Comparison of ENCODE assay signal across 8 cellular contexts in the genomic region with DNA sequence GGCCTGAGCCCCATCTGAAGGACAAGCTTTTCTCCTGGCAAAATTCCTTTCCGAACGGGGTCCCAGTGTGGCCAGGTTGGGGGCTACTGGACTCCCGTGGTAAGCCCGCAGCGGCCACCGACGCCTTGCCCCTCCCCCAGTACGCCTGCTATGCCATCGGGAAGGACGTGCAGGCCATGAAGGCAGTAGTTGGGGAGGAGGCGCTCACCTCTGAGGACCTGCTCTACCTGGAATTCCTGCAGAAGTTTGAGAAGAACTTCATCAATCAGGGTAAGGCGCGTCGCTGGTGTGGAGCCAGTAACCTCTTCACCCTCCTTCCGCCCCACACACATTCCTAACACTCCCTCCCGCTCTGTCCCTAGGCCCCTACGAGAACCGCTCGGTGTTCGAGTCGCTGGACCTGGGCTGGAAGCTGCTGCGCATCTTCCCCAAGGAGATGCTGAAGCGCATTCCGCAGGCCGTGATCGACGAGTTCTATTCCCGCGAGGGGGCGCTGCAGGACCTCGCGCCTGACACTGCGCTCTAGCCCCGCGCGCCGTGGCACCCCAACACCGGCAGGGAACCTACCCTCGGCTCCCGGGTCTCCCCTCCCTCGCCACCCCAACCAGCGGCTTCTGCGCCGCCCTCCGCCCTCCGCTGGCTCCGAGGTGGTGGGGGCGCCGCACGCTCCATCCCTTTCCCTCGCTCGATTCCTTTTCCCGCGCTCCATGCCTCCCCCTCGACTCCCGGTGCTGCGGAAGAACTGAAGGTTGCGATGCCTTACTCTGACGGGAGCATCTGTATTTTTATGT.
A peak's percentile ranks its signal among the peaks of the same experiment; 100 is the strongest.
DNase-seq lines count a peak whose midpoint lies in the region; ATAC-seq and TF ChIP-seq lines count a peak whose summit lies in the region.

No MANE protein-coding gene starts in this region.

- peak overlapping the region; percentile 60 for H3K4me2 ChIP-seq in OCI-LY1 (ENCODE audit: low read length)

- peak; percentile 73 for ATAC-seq in HG02763 (IDR thresholded peaks at IDR 0.05; ENCODE audit: unreplicated experiment)
- no peak for ATAC-seq in GM19455 (IDR thresholded peaks at IDR 0.05; ENCODE audit: unreplicated experiment)

- H3K4me3 ChIP-seq in OCI-LY1 (ENCODE audit: low read depth, low read length, poor library complexity, severe bottlenecking) (peak overlapping the region; percentile 48), neutrophil (ENCODE audit: low read depth in 1 of 2, low read length in 1 of 2) (peak overlapping the region; percentile 20 to 46)

- DNase-seq in activated effector memory CD4-positive, alpha-beta T cell treated with anti-CD3 and anti-CD28 coated beads, Interleukin-2, amount 50 U/mL, for 16 hours, result peak; percentile 93
- DNase-seq in foreskin melanocyte (peak; percentile 35), substantia nigra (lab: John Stamatoyannopoulos, UW) (peak in 35 of 49 donors; percentile 8 to 85 (median 50))

- H3F3A ChIP-seq in OCI-LY1 (ENCODE audit: insufficient read depth, low read length), result no peaks in the 10 kb centered on the region

- no peaks in the 10 kb centered on the region for H4K20me1 ChIP-seq in OCI-LY1 (ENCODE audit: insufficient read depth, low read length)

- H3K27ac ChIP-seq in OCI-LY1 (ENCODE audit: low read depth, low read length, poor library complexity, severe bottlenecking) (no peak overlapping the region), neutrophil (no peak overlapping the region), substantia nigra (ENCODE audit: low read depth, low read length, poor library complexity, severe bottlenecking) (no peak overlapping the region)

- H3K9me2 ChIP-seq in OCI-LY1 (ENCODE audit: low read depth, low read length), result no peaks in the 10 kb centered on the region

- H3K4me1 ChIP-seq in OCI-LY1 (ENCODE audit: insufficient read depth, low read length, severe bottlenecking) (no peaks in the 10 kb centered on the region), neutrophil (ENCODE audit: control insufficient read depth in 1 of 2, insufficient read depth in 1 of 2, low read depth in 1 of 2, low read length in 1 of 2) (peaks cover 7% of the 10 kb centered on the region in 2 experiments)

- no peak overlapping the region for H2AFZ ChIP-seq in OCI-LY1 (ENCODE audit: low read length)

- H3K9ac ChIP-seq in OCI-LY1 (ENCODE audit: low read length), result no peak overlapping the region; the same call in 1 of the 2 replicates

- TF ChIP-seq CTCF in GM12872 (IDR thresholded peaks at IDR 0.05; ENCODE audit: insufficient read depth, low read depth, low read length) (peak; percentile 84), OCI-LY1 (IDR thresholded peaks at IDR 0.05; ENCODE audit: low read length) (peak; percentile 52), neutrophil (IDR thresholded peaks at IDR 0.05) (peak; percentile 42)

- H3K27me3 ChIP-seq in OCI-LY1 (ENCODE audit: insufficient read depth, low read length), result no peaks in the 10 kb centered on the region
- H3K27me3 ChIP-seq in neutrophil, result peaks cover 80% of the 10 kb centered on the region

- no peaks in the 10 kb centered on the region for H3K79me2 ChIP-seq in OCI-LY1 (ENCODE audit: insufficient read depth, low read length)

- H3K36me3 ChIP-seq in OCI-LY1 (ENCODE audit: insufficient read depth, low read length) (no peaks in the 10 kb centered on the region), neutrophil (no peaks in the 10 kb centered on the region)

- H3K9me3 ChIP-seq in OCI-LY1 (ENCODE audit: low read length) (no peaks in the 10 kb centered on the region), neutrophil (no peaks in the 10 kb centered on the region)

Comparison
In these comparisons a context has a peak if more than half of its experiments do, and no peak if none do; other contexts are left out.
1. DNase-seq: peak in every context shown above with its lines; median percentile 93 in activated effector memory CD4-positive, alpha-beta T cell treated with anti-CD3 and anti-CD28 coated beads, Interleukin-2, amount 50 U/mL, for 16 hours; 50 in substantia nigra; 35 in foreskin melanocyte.